Comparison of ENCODE assay signal across 28 cellular contexts in genomic region chr5:158530111-158530510, GRCh38.
"Had no signal": no experiment of that assay in that cellular context is flagged by ENCODE, and none has a peak within 500 bp of the region (broad histone marks: within the 10 kb centered on the region; RNA-seq: fewer than 3 reads in every experiment).

No MANE protein-coding gene starts in this region.

- DNase-seq: hippocampal formation; immature natural killer cell; kidney; left colon; left lung; mesendoderm; mucosa of descending colon; naive thymus-derived CD4-positive, alpha-beta T cell; nucleus accumbens; pancreas; posterior cingulate gyrus; retina; right cardiac atrium; sigmoid colon; small intestine; stimulated activated CD4-positive, alpha-beta T cell treated with anti-CD3 and anti-CD28 coated beads, Interleukin-1b, Interleukin-23, amount 100 ng/mL, for 48 hours; stimulated activated CD4-positive, alpha-beta T cell treated with anti-CD3 and anti-CD28 coated beads, Interleukin-2, amount 100 ng/mL, for 48 hours; stimulated activated CD4-positive, alpha-beta T cell treated with anti-CD3 and anti-CD28 coated beads, Interleukin-4, amount 100 ng/mL, for 4 hours; stimulated activated CD8-positive, alpha-beta memory T cell treated with anti-CD3 and anti-CD28 coated beads, Interleukin-4, amount 100 ng/mL, for 48 hours; stimulated activated naive CD4-positive, alpha-beta T cell treated with Interleukin-2 at 50 U/mL for 16 hours; stimulated activated naive CD8-positive, alpha-beta T cell treated with anti-CD3 and anti-CD28 coated beads, Interleukin-15, amount 100 ng/mL, for 72 hours; substantia nigra; uterus had no signal

- ATAC-seq: left colon; left lung; mucosa of descending colon; naive thymus-derived CD4-positive, alpha-beta T cell; natural killer cell treated with Interleukin-12 subunit alpha and Interleukin-12 subunit beta and Interleukin-15 and Interleukin-18, amount 100 ng/mL, for 72 hours; stimulated activated memory B cell treated with anti-CD40 and anti-IgM and Interleukin-4, amounts not matched to agents 10 μg/mL and 1 μg/mL and 100 μg/mL, for 72 hours; stimulated activated naive CD8-positive, alpha-beta T cell treated with anti-CD3 and anti-CD28 coated beads, Interleukin-15, amount 100 ng/mL, for 72 hours had no signal

- H3K4me1 ChIP-seq: left lung, pancreas, prostate gland, uterus had no signal

- H3K36me3 ChIP-seq: left lung, pancreas, prostate gland, sigmoid colon, tibial nerve, uterus had no signal

- H3K4me3 ChIP-seq: left lung, lung, mucosa of descending colon, pancreas, prostate gland, sigmoid colon, tibial nerve, uterus had no signal

- H3K27me3 ChIP-seq: left lung, pancreas, sigmoid colon, tibial nerve, uterus had no signal

- H3K9me3 ChIP-seq: left lung, mucosa of descending colon, pancreas, prostate gland, sigmoid colon, tibial nerve, uterus had no signal

- H3K27ac ChIP-seq: left lung, pancreas, prostate gland, tibial nerve, uterus had no signal
